In genomic region chr9:111909444-111909843, GRCh38 we compare ENCODE assay signal across 13 cellular contexts. TPM values are rescaled to one million over a fixed set of nuclear protein-coding genes. Genes with fewer than 3 reads are reported as not detected.
DNase-seq lines count a peak whose midpoint lies in the region; ATAC-seq and TF ChIP-seq lines count a peak whose summit lies in the region.
"Had no signal": no experiment of that assay in that cellular context is flagged by ENCODE, and none has a peak within 500 bp of the region (broad histone marks: within the 10 kb centered on the region; RNA-seq: fewer than 3 reads in every experiment).

No MANE protein-coding gene starts in this region.

- no peak overlapping the region for H3K14ac ChIP-seq in IMR-90 (replicated peaks; ENCODE audit: low read depth, low read length)

- no peak for TF ChIP-seq RAD21 in IMR-90 (IDR thresholded peaks at IDR 0.05; ENCODE audit: low read length)

- peak overlapping the region; percentile 62 for H2AK9ac ChIP-seq in IMR-90 (replicated peaks; ENCODE audit: low read depth, low read length, poor library complexity)

- peaks cover 4 to 7% of the 10 kb centered on the region in 2 donors for H3K36me3 Mint-ChIP-seq in CD4-positive, alpha-beta memory T cell
- peaks cover 14% of the 10 kb centered on the region for H3K36me3 Mint-ChIP-seq in memory B cell
- H3K36me3 Mint-ChIP-seq in activated T-helper 2 cell treated with anti-CD3 and anti-CD28 coated beads, Interferon-gamma antibody, Interleukin-2, Interleukin-4, amounts not matched to agents 10 μg/mL and 5 μg/mL and 100 μg/mL, durations not matched to agents 14 hours and 24 hours and 36 hours (ENCODE audit: low read depth): peaks cover 17% of the 10 kb centered on the region

- no peak overlapping the region for H3K56ac ChIP-seq in IMR-90 (ENCODE audit: extremely low read depth, insufficient read depth, low read length)
- H3K56ac ChIP-seq in mesendoderm (ENCODE audit: low read length): no peak overlapping the region

- peak overlapping the region in 6 of 8 donors; percentile 2 to 65 (median 54) for H3K4me3 Mint-ChIP-seq in CD4-positive, alpha-beta memory T cell
- peak overlapping the region; percentile 62 for H3K4me3 Mint-ChIP-seq in memory B cell
- no peak overlapping the region for H3K4me3 Mint-ChIP-seq in activated T-helper 2 cell treated with anti-CD3 and anti-CD28 coated beads, Interferon-gamma antibody, Interleukin-2, Interleukin-4, amounts not matched to agents 10 μg/mL and 5 μg/mL and 100 μg/mL, durations not matched to agents 14 hours and 24 hours and 36 hours (ENCODE audit: low read depth)

- H3K27me3 Mint-ChIP-seq in CD4-positive, alpha-beta memory T cell: no peaks in the 10 kb centered on the region
- no peaks in the 10 kb centered on the region for H3K27me3 Mint-ChIP-seq in memory B cell
- peaks cover 2% of the 10 kb centered on the region for H3K27me3 Mint-ChIP-seq in activated T-helper 2 cell treated with anti-CD3 and anti-CD28 coated beads, Interferon-gamma antibody, Interleukin-2, Interleukin-4, amounts not matched to agents 10 μg/mL and 5 μg/mL and 100 μg/mL, durations not matched to agents 14 hours and 24 hours and 36 hours (ENCODE audit: low read depth)

- H2BK5ac ChIP-seq in IMR-90 (ENCODE audit: low read depth, low read length, poor library complexity, severe bottlenecking) (peak overlapping the region; percentile 24), mesendoderm (ENCODE audit: low read length) (no peak overlapping the region)

- no peak overlapping the region for H4K8ac ChIP-seq in IMR-90 (ENCODE audit: low read depth in 2 of 2, low read length in 2 of 2)
- no peak overlapping the region for H4K8ac ChIP-seq in mesendoderm (ENCODE audit: low read depth, low read length)

- no peak for TF ChIP-seq POLR2A in IMR-90 (IDR thresholded peaks at IDR 0.05; ENCODE audit: low read depth, low read length)

- WGBS in IMR-90 (ENCODE audit: extremely low coverage in 2 of 2, insufficient read length in 1 of 2), 2 experiments: no CpG with 5 or more reads among the region's 3 CpGs
- no CpG with 5 or more reads among the region's 3 CpGs for WGBS in mesendoderm (ENCODE audit: extremely low coverage, insufficient coverage, low lambda C conversion rate)

- peaks cover 33% of the 10 kb centered on the region for H3K9me1 ChIP-seq in IMR-90 (ENCODE audit: insufficient read depth, low read length)

- no peak overlapping the region for H2BK20ac ChIP-seq in IMR-90 (ENCODE audit: low read depth, low read length)

- H2AK5ac ChIP-seq in IMR-90 (ENCODE audit: low read depth, low read length) (no peak overlapping the region), mesendoderm (ENCODE audit: low read length) (no peak overlapping the region)

- peaks cover 96% of the 10 kb centered on the region for H3K4me1 ChIP-seq in CD4-positive, alpha-beta memory T cell (ENCODE audit: insufficient read depth, low read length)
- peaks cover 28% of the 10 kb centered on the region for H3K4me1 ChIP-seq in IMR-90 (ENCODE audit: control insufficient read depth, insufficient read depth, low read length)
- no peaks in the 10 kb centered on the region for H3K4me1 ChIP-seq in mesendoderm (ENCODE audit: control insufficient read depth, low read depth, low read length)

- H3K27ac Mint-ChIP-seq in CD4-positive, alpha-beta memory T cell: peak overlapping the region in 5 of 7 donors; percentile 0 to 78 (median 37)
- H3K27ac Mint-ChIP-seq in memory B cell: peak overlapping the region; percentile 87
- no peak overlapping the region for H3K27ac Mint-ChIP-seq in activated T-helper 2 cell treated with anti-CD3 and anti-CD28 coated beads, Interferon-gamma antibody, Interleukin-2, Interleukin-4, amounts not matched to agents 10 μg/mL and 5 μg/mL and 100 μg/mL, durations not matched to agents 14 hours and 24 hours and 36 hours

- H3K79me1 ChIP-seq in IMR-90 (ENCODE audit: low read depth in 1 of 2, low read length in 2 of 2): peaks cover 0 to 52% of the 10 kb centered on the region in 2 experiments; a peak in 2 of 4 replicates
- peaks cover 21% of the 10 kb centered on the region for H3K79me1 ChIP-seq in mesendoderm (ENCODE audit: low read length)

- H2BK15ac ChIP-seq in IMR-90 (ENCODE audit: low read depth, low read length): no peak overlapping the region
- H2BK15ac ChIP-seq in mesendoderm (replicated peaks; ENCODE audit: low read depth): no peak overlapping the region

- H4K20me1 ChIP-seq in IMR-90 (ENCODE audit: insufficient read depth, low read length): peaks cover 99% of the 10 kb centered on the region

- no peaks in the 10 kb centered on the region for H3K9me3 ChIP-seq in CD4-positive, alpha-beta memory T cell (ENCODE audit: control insufficient read depth in 1 of 2, low read length in 2 of 2)
- no peaks in the 10 kb centered on the region for H3K9me3 ChIP-seq in IMR-90 (ENCODE audit: control insufficient read depth, insufficient read depth, low read length)

- BruUV-seq in IMR-90 (replicated peaks; lab: Mats Ljungman, UMichigan): no TSS peak

- H3K18ac ChIP-seq in IMR-90 (ENCODE audit: low read depth, low read length): no peak overlapping the region
- H3K18ac ChIP-seq in mesendoderm (ENCODE audit: low read length): no peak overlapping the region

- H3K36me3 ChIP-seq in CD4-positive, alpha-beta memory T cell (ENCODE audit: insufficient read depth, low read length): no peaks in the 10 kb centered on the region
- H3K36me3 ChIP-seq in IMR-90 (ENCODE audit: control insufficient read depth, insufficient read depth, low read length) (peaks cover 10% of the 10 kb centered on the region), mesendoderm (ENCODE audit: control insufficient read depth, insufficient read depth, low read length) (no peaks in the 10 kb centered on the region)

- TF ChIP-seq CTCF in IMR-90 (conservative IDR thresholded peaks at IDR 0.05; ENCODE audit: low read depth, low read length): no peak

- DNase-seq in CD4-positive, alpha-beta memory T cell: no peak
- no peak for DNase-seq in IMR-90
- no peak for DNase-seq in memory B cell (ENCODE audit: low spot score in 2 of 2)
- no peak for DNase-seq in 8988T
- no peak for DNase-seq in mesendoderm
- no peak for DNase-seq in GDM1 (lab: John Stamatoyannopoulos, UW)
- no peak for DNase-seq in activated T-helper 2 cell treated with anti-CD3 and anti-CD28 coated beads, Interferon-gamma antibody, Interleukin-2, Interleukin-4, amounts not matched to agents 10 μg/mL and 5 μg/mL and 100 μg/mL, durations not matched to agents 14 hours and 24 hours and 36 hours (ENCODE audit: low spot score)
- DNase-seq: caudate nucleus, COR-L47, glutamatergic neuron, NCI-H1694 treated with DMSO at 0.1 percent for 48 hours, Right ventricle myocardium superior had no signal

- H4K5ac ChIP-seq in IMR-90 (ENCODE audit: low read depth, low read length) (no peak overlapping the region), mesendoderm (ENCODE audit: low read length) (no peak overlapping the region)

- ATAC-seq in GM21576 (IDR thresholded peaks at IDR 0.05; ENCODE audit: unreplicated experiment) (peak; percentile 40), IMR-90 (ENCODE audit: low read depth) (no peak), memory B cell (ENCODE audit: low read depth) (peak; percentile 83)

- no peak overlapping the region for H3K27ac ChIP-seq in CD4-positive, alpha-beta memory T cell (ENCODE audit: low read depth, low read length)
- H3K27ac ChIP-seq in IMR-90 (ENCODE audit: insufficient read depth, low read length) (no peak overlapping the region), mesendoderm (ENCODE audit: low read depth, low read length) (no peak overlapping the region)

- H2AFZ ChIP-seq in IMR-90 (replicated peaks; ENCODE audit: low read length, poor library complexity): no peak overlapping the region

- no peaks in the 10 kb centered on the region for H3K27me3 ChIP-seq in CD4-positive, alpha-beta memory T cell (ENCODE audit: insufficient read depth, low read length)
- H3K27me3 ChIP-seq in IMR-90 (ENCODE audit: control insufficient read depth, insufficient read depth, low read length) (no peaks in the 10 kb centered on the region), mesendoderm (ENCODE audit: insufficient read depth, low read length, poor library complexity) (no peaks in the 10 kb centered on the region)

- intact Hi-C loops in CD4-positive, alpha-beta memory T cell (cut with micrococcal nuclease): no loop called here
- intact Hi-C loops in IMR-90 (cut with micrococcal nuclease): no loop called here
- intact Hi-C loops in activated T-helper 2 cell treated with anti-CD3 and anti-CD28 coated beads, Interferon-gamma antibody, Interleukin-2, Interleukin-4, amounts not matched to agents 10 μg/mL and 5 μg/mL and 100 μg/mL, durations not matched to agents 14 hours and 24 hours and 36 hours (cut with micrococcal nuclease): no loop called here

- H3K4me1 Mint-ChIP-seq in CD4-positive, alpha-beta memory T cell: peaks cover 70 to 100% (median 87%) of the 10 kb centered on the region in 4 donors
- peaks cover 68% of the 10 kb centered on the region for H3K4me1 Mint-ChIP-seq in memory B cell
- peaks cover 54% of the 10 kb centered on the region for H3K4me1 Mint-ChIP-seq in activated T-helper 2 cell treated with anti-CD3 and anti-CD28 coated beads, Interferon-gamma antibody, Interleukin-2, Interleukin-4, amounts not matched to agents 10 μg/mL and 5 μg/mL and 100 μg/mL, durations not matched to agents 14 hours and 24 hours and 36 hours (ENCODE audit: low read depth)

- H3K9me3 Mint-ChIP-seq in CD4-positive, alpha-beta memory T cell: no peaks in the 10 kb centered on the region
- no peaks in the 10 kb centered on the region for H3K9me3 Mint-ChIP-seq in memory B cell
- H3K9me3 Mint-ChIP-seq in activated T-helper 2 cell treated with anti-CD3 and anti-CD28 coated beads, Interferon-gamma antibody, Interleukin-2, Interleukin-4, amounts not matched to agents 10 μg/mL and 5 μg/mL and 100 μg/mL, durations not matched to agents 14 hours and 24 hours and 36 hours: no peaks in the 10 kb centered on the region

- peaks cover 69% of the 10 kb centered on the region for H3K79me2 ChIP-seq in mesendoderm (ENCODE audit: control insufficient read depth, insufficient read depth, low read length)

- POLR2A ChIA-PET in CD4-positive, alpha-beta memory T cell (lab: Charles Lee; ENCODE audit: partially characterized antibody): interaction anchor here (1.0 kb wide), 1 partner anchor 29 kb away, joined by 3 read pairs; no protein-coding TSS in a partner anchor
- POLR2A ChIA-PET in IMR-90 (lab: Charles Lee; ENCODE audit: unreplicated experiment): no interaction called here

- H4K91ac ChIP-seq in IMR-90 (ENCODE audit: insufficient read depth, low read depth, low read length): no peak overlapping the region

- in situ Hi-C loops in IMR-90 (cut with MboI; ENCODE audit: low sequenced_read_pairs): no loop called here

- H3K4me2 ChIP-seq in IMR-90 (ENCODE audit: low read depth, low read length) (peak overlapping the region; percentile 23; the same call in 1 of the 2 replicates), mesendoderm (ENCODE audit: low read length) (no peak overlapping the region)

- H3K4me3 ChIP-seq in CD4-positive, alpha-beta memory T cell (ENCODE audit: low read length in 2 of 2): no peak overlapping the region
- H3K4me3 ChIP-seq in IMR-90 (ENCODE audit: insufficient read depth, low read depth, low read length) (no peak overlapping the region), mesendoderm (ENCODE audit: low read length) (no peak overlapping the region)

- H3K4ac ChIP-seq in IMR-90 (ENCODE audit: low read depth, low read length) (no peak overlapping the region), mesendoderm (ENCODE audit: low read depth, low read length) (no peak overlapping the region)

- CTCF ChIA-PET in CD4-positive, alpha-beta memory T cell (lab: Charles Lee; ENCODE audit: partially characterized antibody): no interaction called here
- CTCF ChIA-PET in IMR-90 (lab: Yijun Ruan, JAX): interaction anchor here (1.0 kb wide), 1 partner anchor 165 kb away, joined by 6 read pairs; no protein-coding TSS in a partner anchor

- dilution Hi-C loops in IMR-90 (cut with HindIII; ENCODE audit: low sequenced_read_pairs, unreplicated experiment): no loop called here

- H2BK120ac ChIP-seq in IMR-90 (ENCODE audit: low read depth, low read length) (no peak overlapping the region), mesendoderm (ENCODE audit: low read depth, low read length) (no peak overlapping the region)

- H3K9ac ChIP-seq in IMR-90 (ENCODE audit: low read depth, low read length) (no peak overlapping the region), mesendoderm (ENCODE audit: low read length) (no peak overlapping the region)

- H3K23ac ChIP-seq in IMR-90 (ENCODE audit: low read depth, low read length) (peak overlapping the region; percentile 23; the same call in 1 of the 2 replicates), mesendoderm (ENCODE audit: low read length) (no peak overlapping the region)

RNA-seq across cellular contexts. Expression of gene UGCG, which starts 12.8 kb away (rescaled TPM):
- 10 to 100 TPM; 26.3 to 29.7 TPM for total RNA-seq in CD4-positive, alpha-beta memory T cell
- polyA plus RNA-seq in CD4-positive, alpha-beta memory T cell: 10 to 100 TPM; 13.0 to 14.7 TPM
- total RNA-seq in IMR-90 (2012; rRNA removed): 104 and 234 TPM in 2 replicates
- 70.8 and 84.2 TPM in 2 replicates for polyA plus RNA-seq in IMR-90 (2012; rRNA removed)
- polyA plus RNA-seq in IMR-90 (2012; cell fraction: cytosol; rRNA removed): 24.9 and 26.2 TPM in 2 replicates
- polyA plus RNA-seq in IMR-90 (2012; cell fraction: nucleus; rRNA removed; ENCODE audit: low replicate concordance): 14.6 and 101 TPM in 2 replicates
- 26.9 TPM for polyA plus RNA-seq in mesendoderm (2013, experiment 1 of 2)
- polyA plus RNA-seq in mesendoderm (2013, experiment 2 of 2): 26.0 TPM
- 14.4 and 16.6 TPM in 2 replicates for total RNA-seq in activated T-helper 2 cell treated with anti-CD3 and anti-CD28 coated beads, Interferon-gamma antibody, Interleukin-2, Interleukin-4, amounts not matched to agents 10 μg/mL and 5 μg/mL and 100 μg/mL, durations not matched to agents 14 hours and 24 hours and 36 hours
